1 cellular context compared by ENCODE assay signal in the genomic region with DNA sequence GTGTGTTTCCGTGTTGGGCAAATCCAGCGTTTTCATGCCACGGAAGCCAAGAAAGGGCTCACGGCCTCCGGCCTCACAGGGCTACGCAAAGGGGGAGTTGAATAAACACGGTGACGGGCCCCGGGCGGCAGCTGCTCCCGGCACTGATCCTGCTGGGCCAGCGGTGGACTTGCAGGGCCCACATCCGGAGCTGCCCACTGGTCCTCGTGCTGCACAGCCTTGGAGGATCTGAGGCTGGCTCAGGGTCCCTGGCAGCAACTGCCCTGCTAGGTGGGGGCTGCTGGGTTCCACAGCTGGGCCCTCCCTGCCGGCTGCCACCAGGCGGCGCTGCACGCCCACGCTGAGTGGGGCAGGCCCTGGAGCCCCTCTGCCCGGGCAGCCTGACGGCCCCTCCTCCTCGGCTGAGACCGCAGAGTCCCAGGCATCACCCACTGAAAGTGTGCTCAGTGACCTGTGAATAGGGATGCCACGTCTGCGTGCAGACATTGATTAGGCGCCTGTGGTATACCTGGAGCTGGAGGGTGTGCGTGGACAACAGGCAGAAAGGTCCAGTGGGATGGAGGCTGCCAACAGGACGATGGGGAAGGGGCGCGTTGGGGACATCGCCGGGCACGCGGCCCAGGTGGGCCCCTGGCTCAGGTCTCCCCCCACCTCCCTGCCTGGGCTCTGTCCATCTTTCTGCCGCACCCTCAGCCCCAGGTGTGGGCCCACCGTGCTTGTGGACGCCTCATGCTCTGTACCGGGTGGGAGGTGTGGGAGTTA.
TF ChIP-seq lines count a peak whose summit lies in the region.

No MANE protein-coding gene starts in this region.

TF ChIP-seq in K562, 482 proteins besides CTCF, POLR2A, EP300 and RAD21 (continued from another document and continues in another):
- TF ChIP-seq BCLAF1 (IDR thresholded peaks at IDR 0.05; ENCODE audit: borderline replicate concordance in 1 of 2, control insufficient read depth in 1 of 2, low read depth in 2 of 2, low read length in 1 of 2) (no peak), ZNF644 (tag; IDR thresholded peaks at IDR 0.05; ENCODE audit: low read depth) (no peak), ZNF445 (CRISPR knock-in tag; IDR thresholded peaks at IDR 0.05; ENCODE audit: low read depth) (no peak), ZNF436 (CRISPR knock-in tag; IDR thresholded peaks at IDR 0.05) (no peak), TFAM (CRISPR knock-in tag; conservative IDR thresholded peaks at IDR 0.05) (no peak), FOXJ3 (CRISPR knock-in tag; IDR thresholded peaks at IDR 0.05) (no peak), YBX1 (IDR thresholded peaks at IDR 0.05) (no peak), ZC3H8 (IDR thresholded peaks at IDR 0.05) (no peak), ATF7 (IDR thresholded peaks at IDR 0.05) (no peak), ESRRB (CRISPR knock-in tag; IDR thresholded peaks at IDR 0.05; ENCODE audit: borderline replicate concordance) (no peak), GATAD2B (IDR thresholded peaks at IDR 0.05; ENCODE audit: borderline replicate concordance) (no peak), ZNF263 (CRISPR knock-in tag; IDR thresholded peaks at IDR 0.05; ENCODE audit: borderline replicate concordance) (no peak), MTF1 (CRISPR knock-in tag; IDR thresholded peaks at IDR 0.05; ENCODE audit: borderline replicate concordance) (no peak), SRSF1 (IDR thresholded peaks at IDR 0.05; ENCODE audit: low read depth, low read length) (no peak), RBM15 (IDR thresholded peaks at IDR 0.05; ENCODE audit: insufficient read depth, low read length) (no peak), RBM22 (IDR thresholded peaks at IDR 0.05; ENCODE audit: low read depth, low read length, poor library complexity, severe bottlenecking) (peak; percentile 89), ZNF23 (CRISPR knock-in tag; IDR thresholded peaks at IDR 0.05) (no peak), ADNP (tag; IDR thresholded peaks at IDR 0.05) (no peak), TSC22D4 (tag; IDR thresholded peaks at IDR 0.05) (no peak), RFX1 (IDR thresholded peaks at IDR 0.05) (no peak), ZNF143 (CRISPR knock-in tag; IDR thresholded peaks at IDR 0.05) (no peak), SREBF2 (CRISPR knock-in tag; IDR thresholded peaks at IDR 0.05) (no peak), NR2F6 (CRISPR knock-in tag; IDR thresholded peaks at IDR 0.05) (no peak), GATAD2A (IDR thresholded peaks at IDR 0.05) (0 out of 2 replicates have a peak, but pooled peaks have one; percentile 50), ZBTB17 (CRISPR knock-in tag; IDR thresholded peaks at IDR 0.05) (peak; percentile 8; the same call in 1 of the 2 replicates), SMARCA5 (IDR thresholded peaks at IDR 0.05) (0 out of 2 replicates have a peak, but pooled peaks have one; percentile 20), PCBP2 (IDR thresholded peaks at IDR 0.05; ENCODE audit: low read depth, low read length, poor library complexity, severe bottlenecking) (no peak), NCOA1 (IDR thresholded peaks at IDR 0.05; ENCODE audit: low read depth) (no peak), RFX5 (IDR thresholded peaks at IDR 0.05; ENCODE audit: low read depth, low read length) (no peak), ETS1 (conservative IDR thresholded peaks at IDR 0.05; ENCODE audit: control insufficient read depth, low read depth, low read length) (no peak), ZNF780A (CRISPR knock-in tag; IDR thresholded peaks at IDR 0.05) (no peak; the same call in 1 of the 2 replicates), POLR2B (IDR thresholded peaks at IDR 0.05; ENCODE audit: low read depth, partially characterized antibody) (peak; percentile 47), ZNF311 (CRISPR knock-in tag; IDR thresholded peaks at IDR 0.05) (no peak), ZNF384 (IDR thresholded peaks at IDR 0.05; ENCODE audit: low read depth, low read length) (0 out of 2 replicates have a peak, but pooled peaks have one; percentile 10), CBFA2T3 (IDR thresholded peaks at IDR 0.05) (0 out of 2 replicates have a peak, but pooled peaks have one; percentile 15), MTA1 (IDR thresholded peaks at IDR 0.05; ENCODE audit: borderline replicate concordance) (no peak), PHB (CRISPR knock-in tag; IDR thresholded peaks at IDR 0.05) (no peak), GABPB1 (CRISPR knock-in tag; IDR thresholded peaks at IDR 0.05) (peak; percentile 36; the same call in 1 of the 2 replicates), E2F3 (CRISPR knock-in tag; IDR thresholded peaks at IDR 0.05) (no peak), THRA (IDR thresholded peaks at IDR 0.05) (no peak), ZNF280B (CRISPR knock-in tag; IDR thresholded peaks at IDR 0.05) (no peak), BCL6 (CRISPR knock-in tag; IDR thresholded peaks at IDR 0.05) (no peak), MEF2D (tag; conservative IDR thresholded peaks at IDR 0.05; ENCODE audit: low read depth) (no peak), PATZ1 (CRISPR knock-in tag; IDR thresholded peaks at IDR 0.05; ENCODE audit: borderline replicate concordance) (no peak)
- TF ChIP-seq, protein P1, sequence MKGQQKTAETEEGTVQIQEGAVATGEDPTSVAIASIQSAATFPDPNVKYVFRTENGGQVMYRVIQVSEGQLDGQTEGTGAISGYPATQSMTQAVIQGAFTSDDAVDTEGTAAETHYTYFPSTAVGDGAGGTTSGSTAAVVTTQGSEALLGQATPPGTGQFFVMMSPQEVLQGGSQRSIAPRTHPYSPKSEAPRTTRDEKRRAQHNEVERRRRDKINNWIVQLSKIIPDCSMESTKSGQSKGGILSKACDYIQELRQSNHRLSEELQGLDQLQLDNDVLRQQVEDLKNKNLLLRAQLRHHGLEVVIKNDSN (CRISPR knock-in tag; IDR thresholded peaks at IDR 0.05), result no peak
- TF ChIP-seq, protein P2, sequence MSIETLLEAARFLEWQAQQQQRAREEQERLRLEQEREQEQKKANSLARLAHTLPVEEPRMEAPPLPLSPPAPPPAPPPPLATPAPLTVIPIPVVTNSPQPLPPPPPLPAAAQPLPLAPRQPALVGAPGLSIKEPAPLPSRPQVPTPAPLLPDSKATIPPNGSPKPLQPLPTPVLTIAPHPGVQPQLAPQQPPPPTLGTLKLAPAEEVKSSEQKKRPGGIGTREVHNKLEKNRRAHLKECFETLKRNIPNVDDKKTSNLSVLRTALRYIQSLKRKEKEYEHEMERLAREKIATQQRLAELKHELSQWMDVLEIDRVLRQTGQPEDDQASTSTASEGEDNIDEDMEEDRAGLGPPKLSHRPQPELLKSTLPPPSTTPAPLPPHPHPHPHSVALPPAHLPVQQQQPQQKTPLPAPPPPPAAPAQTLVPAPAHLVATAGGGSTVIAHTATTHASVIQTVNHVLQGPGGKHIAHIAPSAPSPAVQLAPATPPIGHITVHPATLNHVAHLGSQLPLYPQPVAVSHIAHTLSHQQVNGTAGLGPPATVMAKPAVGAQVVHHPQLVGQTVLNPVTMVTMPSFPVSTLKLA (conservative IDR thresholded peaks at IDR 0.05), result no peak
- TF ChIP-seq, protein P3, sequence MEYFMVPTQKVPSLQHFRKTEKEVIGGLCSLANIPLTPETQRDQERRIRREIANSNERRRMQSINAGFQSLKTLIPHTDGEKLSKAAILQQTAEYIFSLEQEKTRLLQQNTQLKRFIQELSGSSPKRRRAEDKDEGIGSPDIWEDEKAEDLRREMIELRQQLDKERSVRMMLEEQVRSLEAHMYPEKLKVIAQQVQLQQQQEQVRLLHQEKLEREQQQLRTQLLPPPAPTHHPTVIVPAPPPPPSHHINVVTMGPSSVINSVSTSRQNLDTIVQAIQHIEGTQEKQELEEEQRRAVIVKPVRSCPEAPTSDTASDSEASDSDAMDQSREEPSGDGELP (CRISPR knock-in tag; IDR thresholded peaks at IDR 0.05; ENCODE audit: borderline replicate concordance), result peak; percentile 89
- TF ChIP-seq, protein P4, sequence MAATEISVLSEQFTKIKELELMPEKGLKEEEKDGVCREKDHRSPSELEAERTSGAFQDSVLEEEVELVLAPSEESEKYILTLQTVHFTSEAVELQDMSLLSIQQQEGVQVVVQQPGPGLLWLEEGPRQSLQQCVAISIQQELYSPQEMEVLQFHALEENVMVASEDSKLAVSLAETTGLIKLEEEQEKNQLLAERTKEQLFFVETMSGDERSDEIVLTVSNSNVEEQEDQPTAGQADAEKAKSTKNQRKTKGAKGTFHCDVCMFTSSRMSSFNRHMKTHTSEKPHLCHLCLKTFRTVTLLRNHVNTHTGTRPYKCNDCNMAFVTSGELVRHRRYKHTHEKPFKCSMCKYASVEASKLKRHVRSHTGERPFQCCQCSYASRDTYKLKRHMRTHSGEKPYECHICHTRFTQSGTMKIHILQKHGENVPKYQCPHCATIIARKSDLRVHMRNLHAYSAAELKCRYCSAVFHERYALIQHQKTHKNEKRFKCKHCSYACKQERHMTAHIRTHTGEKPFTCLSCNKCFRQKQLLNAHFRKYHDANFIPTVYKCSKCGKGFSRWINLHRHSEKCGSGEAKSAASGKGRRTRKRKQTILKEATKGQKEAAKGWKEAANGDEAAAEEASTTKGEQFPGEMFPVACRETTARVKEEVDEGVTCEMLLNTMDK (IDR thresholded peaks at IDR 0.05; ENCODE audit: borderline replicate concordance, insufficient read depth, low read depth, low read length, poor library complexity, severe bottlenecking), result peak; percentile 76
- TF ChIP-seq, protein P5, sequence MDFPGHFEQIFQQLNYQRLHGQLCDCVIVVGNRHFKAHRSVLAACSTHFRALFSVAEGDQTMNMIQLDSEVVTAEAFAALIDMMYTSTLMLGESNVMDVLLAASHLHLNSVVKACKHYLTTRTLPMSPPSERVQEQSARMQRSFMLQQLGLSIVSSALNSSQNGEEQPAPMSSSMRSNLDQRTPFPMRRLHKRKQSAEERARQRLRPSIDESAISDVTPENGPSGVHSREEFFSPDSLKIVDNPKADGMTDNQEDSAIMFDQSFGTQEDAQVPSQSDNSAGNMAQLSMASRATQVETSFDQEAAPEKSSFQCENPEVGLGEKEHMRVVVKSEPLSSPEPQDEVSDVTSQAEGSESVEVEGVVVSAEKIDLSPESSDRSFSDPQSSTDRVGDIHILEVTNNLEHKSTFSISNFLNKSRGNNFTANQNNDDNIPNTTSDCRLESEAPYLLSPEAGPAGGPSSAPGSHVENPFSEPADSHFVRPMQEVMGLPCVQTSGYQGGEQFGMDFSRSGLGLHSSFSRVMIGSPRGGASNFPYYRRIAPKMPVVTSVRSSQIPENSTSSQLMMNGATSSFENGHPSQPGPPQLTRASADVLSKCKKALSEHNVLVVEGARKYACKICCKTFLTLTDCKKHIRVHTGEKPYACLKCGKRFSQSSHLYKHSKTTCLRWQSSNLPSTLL (IDR thresholded peaks at IDR 0.05), result no peak
